In the genomic region with DNA sequence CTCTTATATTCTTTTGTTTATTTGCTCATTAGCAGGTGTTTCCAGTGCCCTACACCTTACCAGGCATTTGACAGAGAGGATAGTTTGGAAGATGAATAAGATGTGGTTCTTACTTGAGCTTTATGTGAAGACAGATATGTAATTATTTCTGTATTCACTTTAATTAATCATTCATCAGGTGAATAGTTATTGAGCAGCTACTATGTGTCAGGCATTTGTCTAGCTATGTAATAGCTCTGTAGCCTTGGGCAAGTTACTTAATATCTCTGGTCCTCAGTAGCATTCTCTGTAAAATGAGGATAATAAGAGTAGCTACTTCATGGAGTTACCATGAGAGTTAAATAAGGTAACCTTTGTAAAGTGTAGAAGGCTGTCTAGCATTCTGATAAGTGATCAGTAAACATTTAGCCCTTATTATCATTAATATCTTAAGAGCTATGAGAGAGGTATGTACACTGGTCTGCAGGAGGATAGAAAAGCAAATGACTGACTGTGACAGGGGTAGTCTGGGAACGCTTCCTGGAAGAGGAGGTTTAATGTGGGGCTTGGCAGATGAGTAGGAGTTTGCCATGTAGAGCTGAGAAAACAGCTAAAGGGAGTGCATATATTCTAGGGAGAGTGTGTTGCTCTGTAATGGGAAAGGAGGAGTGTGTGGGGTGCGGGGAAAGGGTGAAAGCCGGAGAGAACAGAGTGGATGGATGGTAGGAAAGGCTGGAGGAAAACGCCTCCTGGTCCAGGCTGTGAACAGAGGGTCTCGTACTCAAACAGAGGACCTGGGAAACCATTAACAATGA, we compare ENCODE assay signal across 11 cellular contexts. TPM values are rescaled to one million over a fixed set of nuclear protein-coding genes. Genes with fewer than 3 reads are reported as not detected.
DNase-seq lines count a peak whose midpoint lies in the region; ATAC-seq, FAIRE-seq and TF ChIP-seq lines count a peak whose summit lies in the region.
"Had no signal": no experiment of that assay in that cellular context is flagged by ENCODE, and none has a peak within 500 bp of the region (broad histone marks: within the 10 kb centered on the region; RNA-seq: fewer than 3 reads in every experiment).

No MANE protein-coding gene starts in this region.

- H3K9ac ChIP-seq in astrocyte (ENCODE audit: low read length), result peak overlapping the region; percentile 84
- H3K9ac ChIP-seq: BLaER1 had no signal

- peaks cover 69% of the 10 kb centered on the region for H3K4me1 Mint-ChIP-seq in astrocyte (ENCODE audit: low read depth, unreplicated experiment)

- H2AFZ ChIP-seq in astrocyte (ENCODE audit: low read depth, low read length), result no peak overlapping the region

- peaks cover 0 to 96% (median 64%) of the 10 kb centered on the region in 12 donors for H3K4me1 ChIP-seq in heart left ventricle
- H3K4me1 ChIP-seq in astrocyte (ENCODE audit: insufficient read depth, low read length), result peaks cover 68% of the 10 kb centered on the region
- peaks cover 62% of the 10 kb centered on the region for H3K4me1 ChIP-seq in mucosa of descending colon (ENCODE audit: low read depth)
- peaks cover 28% of the 10 kb centered on the region for H3K4me1 ChIP-seq in upper lobe of right lung
- H3K4me1 ChIP-seq: BLaER1 had no signal

- intact Hi-C loops in heart left ventricle (cut with DNase I) (loop anchor here in 2 of 10 donors (10.0 kb wide), 1 partner anchor 58 kb away; no protein-coding TSS in a partner anchor), Right ventricle myocardium inferior (cut with DNase I) (no loop called here), mucosa of descending colon (cut with DNase I, micrococcal nuclease) (no loop called here), upper lobe of right lung (cut with DNase I) (no loop called here)

- no peaks in the 10 kb centered on the region for H3K27me3 ChIP-seq in heart left ventricle
- no peaks in the 10 kb centered on the region for H3K27me3 ChIP-seq in astrocyte (ENCODE audit: insufficient read depth, low read length)
- no peaks in the 10 kb centered on the region for H3K27me3 ChIP-seq in upper lobe of right lung
- H3K27me3 ChIP-seq: BLaER1 had no signal

- no peaks in the 10 kb centered on the region for H4K20me1 ChIP-seq in astrocyte (ENCODE audit: insufficient read depth, low read length)
- H4K20me1 ChIP-seq: BLaER1 had no signal

- H3K4me3 Mint-ChIP-seq in astrocyte (ENCODE audit: unreplicated experiment), result peak overlapping the region; percentile 23
- H3K4me3 Mint-ChIP-seq: H9 had no signal

- H3K27ac ChIP-seq in heart left ventricle (peak overlapping the region in 11 of 12 donors; percentile 12 to 96 (median 84)), astrocyte (ENCODE audit: low read depth, low read length) (peak overlapping the region; percentile 99), upper lobe of right lung (peak overlapping the region; percentile 58)
- H3K27ac ChIP-seq: BLaER1 had no signal

- 91 to 96% (median 95%) methylated on average over 5 of the region's 5 CpGs for WGBS in heart left ventricle, 4 donors

- H3K9me3 Mint-ChIP-seq in astrocyte (ENCODE audit: unreplicated experiment), result no peaks in the 10 kb centered on the region
- H3K9me3 Mint-ChIP-seq: H9 had no signal

- H3K27ac Mint-ChIP-seq in astrocyte (ENCODE audit: unreplicated experiment), result peak overlapping the region; percentile 98
- H3K27ac Mint-ChIP-seq: H9 had no signal

- H3K4me3 ChIP-seq in heart left ventricle (no peak overlapping the region), astrocyte (ENCODE audit: insufficient read depth, low read depth, low read length) (no peak overlapping the region), mucosa of descending colon (no peak overlapping the region), upper lobe of right lung (no peak overlapping the region)
- H3K4me3 ChIP-seq: BLaER1 had no signal

- peaks cover 0 to 41% (median 18%) of the 10 kb centered on the region in 9 donors for H3K36me3 ChIP-seq in heart left ventricle
- H3K36me3 ChIP-seq in astrocyte (ENCODE audit: insufficient read depth, low read length), result peaks cover 60% of the 10 kb centered on the region
- no peaks in the 10 kb centered on the region for H3K36me3 ChIP-seq in mucosa of descending colon (ENCODE audit: low read depth)
- H3K36me3 ChIP-seq in upper lobe of right lung, result peaks cover 20% of the 10 kb centered on the region
- H3K36me3 ChIP-seq: BLaER1 had no signal

- DNase-seq in heart left ventricle (peak in 1 of 5 donors; percentile 4), Right ventricle myocardium inferior (ENCODE audit: missing footprints) (no peak), astrocyte (ENCODE audit: low read depth) (no peak), mucosa of descending colon (no peak), upper lobe of right lung (peak; percentile 17), amniotic stem cell (lab: John Stamatoyannopoulos, UW) (no peak), C1 segment of cervical spinal cord (lab: John Stamatoyannopoulos, UW) (no peak)
- DNase-seq: H9, hippocampal formation had no signal

- no peak for TF ChIP-seq CTCF in heart left ventricle (IDR thresholded peaks at IDR 0.05)
- no peak for TF ChIP-seq CTCF in astrocyte (IDR thresholded peaks at IDR 0.05; ENCODE audit: insufficient read depth, low read depth, low read length)
- TF ChIP-seq CTCF in mucosa of descending colon (IDR thresholded peaks at IDR 0.05), result no peak
- no peak for TF ChIP-seq CTCF in upper lobe of right lung (IDR thresholded peaks at IDR 0.05)

- no peak for FAIRE-seq in astrocyte (lab: Jason Lieb, UNC)

- H3K36me3 Mint-ChIP-seq in astrocyte (ENCODE audit: low read depth, unreplicated experiment), result peaks cover 39% of the 10 kb centered on the region

- H3K4me2 ChIP-seq in astrocyte (ENCODE audit: low read length), result peak overlapping the region; percentile 46
- H3K4me2 ChIP-seq: BLaER1 had no signal

- no peaks in the 10 kb centered on the region for H3K27me3 Mint-ChIP-seq in astrocyte (ENCODE audit: low read depth, unreplicated experiment)

- TF ChIP-seq POLR2A in heart left ventricle (IDR thresholded peaks at IDR 0.05), result no peak

- no peaks in the 10 kb centered on the region for H3K9me3 ChIP-seq in heart left ventricle
- no peaks in the 10 kb centered on the region for H3K9me3 ChIP-seq in astrocyte (ENCODE audit: insufficient read depth, low read depth, low read length)
- no peaks in the 10 kb centered on the region for H3K9me3 ChIP-seq in mucosa of descending colon
- H3K9me3 ChIP-seq in upper lobe of right lung, result no peaks in the 10 kb centered on the region
- H3K9me3 ChIP-seq: BLaER1 had no signal

- H3K79me2 ChIP-seq in astrocyte (ENCODE audit: insufficient read depth, low read length), result peaks cover 73% of the 10 kb centered on the region

- ATAC-seq in heart left ventricle (no peak), Right ventricle myocardium inferior (no peak), mucosa of descending colon (peak; percentile 3), upper lobe of right lung (no peak), HG03432 (IDR thresholded peaks at IDR 0.05; ENCODE audit: unreplicated experiment) (no peak)

RNA-seq across cellular contexts. Expression of gene MICAL2, which starts 56.1 kb away (rescaled TPM):
- total RNA-seq in heart left ventricle (100 to 1,000 TPM in 2 of 9 donors, 10 to 100 TPM in 7; 48.2 to 110 (median 87.8) TPM), Right ventricle myocardium inferior (42.0 TPM), astrocyte (357 and 471 TPM in 2 replicates), mucosa of descending colon (100 to 1,000 TPM; 263 to 384 (median 312) TPM), upper lobe of right lung (197 TPM)
- 10 to 100 TPM; 37.6 to 86.4 TPM for polyA plus RNA-seq in heart left ventricle
